Comparison of ENCODE assay signal across 32 cellular contexts in genomic region chr2:148865515-148865914, GRCh38.
"Had no signal": no experiment of that assay in that cellular context is flagged by ENCODE, and none has a peak within 500 bp of the region (broad histone marks: within the 10 kb centered on the region; RNA-seq: fewer than 3 reads in every experiment).

No MANE protein-coding gene starts in this region.

- H3K36me3 ChIP-seq: esophagus squamous epithelium, heart right ventricle, left lung, neutrophil, pancreas, right atrium auricular region, tibial artery had no signal

- H3K36me3 Mint-ChIP-seq: mesothelial cell of epicardium; stimulated activated memory B cell treated with anti-CD40 and anti-IgM and Interleukin-4, amounts not matched to agents 10 μg/mL and 1 μg/mL and 100 μg/mL, for 72 hours; type B pancreatic cell had no signal

- H3K9me3 Mint-ChIP-seq: type B pancreatic cell had no signal

- FAIRE-seq: endometrium, islet of Langerhans, pancreas had no signal

- H3K4me2 ChIP-seq: smooth muscle cell had no signal

- ATAC-seq: effector memory CD8-positive, alpha-beta T cell; heart right ventricle; left cardiac atrium; left lung; mucosa of descending colon; pancreas; sciatic nerve; stimulated activated memory B cell treated with anti-CD40 and anti-IgM and Interleukin-4, amounts not matched to agents 10 μg/mL and 1 μg/mL and 100 μg/mL, for 72 hours; stimulated activated naive CD8-positive, alpha-beta T cell treated with anti-CD3 and anti-CD28 coated beads, Interleukin-15, Interleukin-2, amounts not matched to agents 100 U/mL and 50 U/mL, for 24 hours had no signal

- H3K4me1 Mint-ChIP-seq: mesothelial cell of epicardium had no signal

- H3K27me3 ChIP-seq: pancreas, right atrium auricular region, testis had no signal

- DNase-seq: cortex of kidney; effector memory CD8-positive, alpha-beta T cell; erythroblast; esophagus squamous epithelium; foreskin melanocyte; glutamatergic neuron; heart right ventricle; hippocampal formation; left cardiac atrium; left lung; mesenchymal stem cell; mucosa of descending colon; naive B cell; pancreas; stimulated activated CD4-positive, alpha-beta T cell treated with anti-CD3 and anti-CD28 coated beads, Interleukin-12 subunit alpha, Interleukin-12 subunit beta, amount 100 ng/mL, for 4 hours; stimulated activated CD4-positive, alpha-beta T cell treated with anti-CD3 and anti-CD28 coated beads, Interleukin-1b, Interleukin-23, amount 100 ng/mL, for 48 hours; stimulated activated CD4-positive, alpha-beta T cell treated with anti-CD3 and anti-CD28 coated beads, Interleukin-4, amount 100 ng/mL, for 24 hours; stimulated activated naive CD8-positive, alpha-beta T cell treated with anti-CD3 and anti-CD28 coated beads, Interleukin-15, Interleukin-2, amounts not matched to agents 100 U/mL and 50 U/mL, for 24 hours; substantia nigra; testis; tibial artery had no signal

- H3K9me3 ChIP-seq: esophagus squamous epithelium, heart right ventricle, left lung, mucosa of descending colon, neutrophil, pancreas, right atrium auricular region, testis, tibial artery had no signal

- H3K4me3 Mint-ChIP-seq: effector memory CD8-positive, alpha-beta T cell; mesothelial cell of epicardium; naive B cell; natural killer cell treated with Interleukin-12 subunit alpha and Interleukin-12 subunit beta and Interleukin-15 and Interleukin-18, amount 100 ng/mL, for 72 hours; stimulated activated memory B cell treated with anti-CD40 and anti-IgM and Interleukin-4, amounts not matched to agents 10 μg/mL and 1 μg/mL and 100 μg/mL, for 72 hours; type B pancreatic cell had no signal

- H3K4me3 ChIP-seq: esophagus squamous epithelium, heart right ventricle, left lung, mucosa of descending colon, pancreas, right atrium auricular region, smooth muscle cell, testis, tibial artery had no signal

- H3K27ac Mint-ChIP-seq: effector memory CD8-positive, alpha-beta T cell; mesothelial cell of epicardium; naive B cell; natural killer cell treated with Interleukin-12 subunit alpha and Interleukin-12 subunit beta and Interleukin-15 and Interleukin-18, amount 100 ng/mL, for 72 hours; progenitor cell of endocrine pancreas; stimulated activated memory B cell treated with anti-CD40 and anti-IgM and Interleukin-4, amounts not matched to agents 10 μg/mL and 1 μg/mL and 100 μg/mL, for 72 hours; type B pancreatic cell had no signal

- H3K4me1 ChIP-seq: esophagus squamous epithelium, heart right ventricle, left lung, pancreas, right atrium auricular region, tibial artery had no signal

- H3K27ac ChIP-seq: esophagus squamous epithelium, heart right ventricle, left lung, neutrophil, pancreas, right atrium auricular region, testis, tibial artery had no signal
